8 cellular contexts compared by ENCODE assay signal in genomic region chr4:104064650-104065577, GRCh38.
A peak's percentile ranks its signal among the peaks of the same experiment; 100 is the strongest.
DNase-seq lines count a peak whose midpoint lies in the region; ATAC-seq and TF ChIP-seq lines count a peak whose summit lies in the region.

No MANE protein-coding gene starts in this region.

- H3K27me3 Mint-ChIP-seq in GM23338 (ENCODE audit: insufficient read depth, low read depth, poor library complexity): no peaks in the 10 kb centered on the region

- H3K27ac ChIP-seq in GM23338 (ENCODE audit: low read depth) (no peak overlapping the region), esophagus muscularis mucosa (replicated peaks in 1 of 4) (no peak overlapping the region)

- H3F3A ChIP-seq in GM23338 (replicated peaks; ENCODE audit: low read depth): no peaks in the 10 kb centered on the region

- TF ChIP-seq EP300 in esophagus muscularis mucosa (IDR thresholded peaks at IDR 0.05): no peak

- no peaks in the 10 kb centered on the region for H4K20me1 ChIP-seq in GM23338 (replicated peaks; ENCODE audit: insufficient read depth)

- H3K9me2 ChIP-seq in GM23338 (ENCODE audit: insufficient read depth): no peaks in the 10 kb centered on the region

- H3K79me2 ChIP-seq in GM23338 (replicated peaks; ENCODE audit: insufficient read depth): no peaks in the 10 kb centered on the region

- 0 out of 3 replicates have a peak, but pooled peaks cover 3% of the 10 kb centered on the region for H3K9me3 Mint-ChIP-seq in GM23338

- H3K36me3 Mint-ChIP-seq in GM23338 (ENCODE audit: low read depth): no peaks in the 10 kb centered on the region

- peak; percentile 17 for DNase-seq in NCI-H2196 (lab: John Stamatoyannopoulos, UW; ENCODE audit: unreplicated experiment)
- DNase-seq in NCI-H2196 treated with DMSO at 0.1 percent for 48 hours (lab: John Stamatoyannopoulos, UW; ENCODE audit: unreplicated experiment): no peak
- DNase-seq in GM23338 (ENCODE audit: low spot score): peak; percentile 78
- peak; percentile 21 for DNase-seq in SHP77 treated with DMSO at 0.1 percent for 48 hours (lab: John Stamatoyannopoulos, UW)
- no peak for DNase-seq in esophagus muscularis mucosa (ENCODE audit: extremely low spot score)
- DNase-seq in non-pigmented ciliary epithelial cell (ENCODE audit: low read depth): peak; percentile 14
- DNase-seq in stimulated activated naive CD4-positive, alpha-beta T cell (lab: John Stamatoyannopoulos, UW): no peak

- WGBS in esophagus muscularis mucosa: 29% methylated on average over 8 of the region's 8 CpGs

- intact Hi-C loops in esophagus muscularis mucosa (cut with DNase I): loop anchor here (5.0 to 10.0 kb wide), 2 partner anchors 460 to 797 kb away; no protein-coding TSS in a partner anchor

- H3K4me3 ChIP-seq in GM23338: no peak overlapping the region
- no peak overlapping the region for H3K4me3 ChIP-seq in esophagus muscularis mucosa

- no peak for TF ChIP-seq POLR2A in esophagus muscularis mucosa (IDR thresholded peaks at IDR 0.05; ENCODE audit: low read depth)

- TF ChIP-seq CTCF in GM23338 (conservative IDR thresholded peaks at IDR 0.05; ENCODE audit: low read depth in 2 of 2) (peak; percentile 76 to 77), LNCAP (IDR thresholded peaks at IDR 0.05) (peak; percentile 58), esophagus muscularis mucosa (IDR thresholded peaks at IDR 0.05) (peak; percentile 47 to 63 (median 59))

- H3K4me3 Mint-ChIP-seq in GM23338: no peak overlapping the region

- H3K27ac Mint-ChIP-seq in GM23338: no peak overlapping the region

- H3K4me1 ChIP-seq in GM23338 (ENCODE audit: insufficient read depth) (peaks cover 13% of the 10 kb centered on the region), esophagus muscularis mucosa (no peaks in the 10 kb centered on the region)

- H3K9me3 ChIP-seq in esophagus muscularis mucosa: no peaks in the 10 kb centered on the region

- H3K36me3 ChIP-seq in GM23338 (ENCODE audit: insufficient read depth): no peaks in the 10 kb centered on the region
- no peaks in the 10 kb centered on the region for H3K36me3 ChIP-seq in esophagus muscularis mucosa

- peaks cover 9% of the 10 kb centered on the region for H3K4me1 Mint-ChIP-seq in GM23338

- H3K4me2 ChIP-seq in GM23338: peak overlapping the region; percentile 4

- ATAC-seq in GM23338: peak; percentile 94

- H3K27me3 ChIP-seq in GM23338 (ENCODE audit: insufficient read depth) (no peaks in the 10 kb centered on the region), esophagus muscularis mucosa (no peaks in the 10 kb centered on the region)

- no peak overlapping the region for H2AFZ ChIP-seq in GM23338

TF ChIP-seq in GM23338, 12 proteins besides CTCF, POLR2A, EP300 and RAD21:
- TF ChIP-seq ZNF331 (CRISPR knock-in tag; IDR thresholded peaks at IDR 0.05; ENCODE audit: low read depth) (no peak), REST (IDR thresholded peaks at IDR 0.05; ENCODE audit: unreplicated experiment) (no peak), ETS1 (IDR thresholded peaks at IDR 0.05) (no peak)
TF ChIP-seq in GM23338: peak in this region for 0.

Comparison
In these comparisons a context has a peak if more than half of its experiments do, and no peak if none do; other contexts are left out.
1. DNase-seq: peak in NCI-H2196 (single experiment), GM23338 (single experiment), SHP77 treated with DMSO at 0.1 percent for 48 hours (single experiment) and non-pigmented ciliary epithelial cell (single experiment); none in NCI-H2196 treated with DMSO at 0.1 percent for 48 hours (single experiment), esophagus muscularis mucosa (single experiment) and stimulated activated naive CD4-positive, alpha-beta T cell (0 of 6).
2. Peak in every context shown above with its lines, with median percentiles within 50 percentile points of each other: CTCF ChIP-seq.